22 cellular contexts compared by ENCODE assay signal in the genomic region with DNA sequence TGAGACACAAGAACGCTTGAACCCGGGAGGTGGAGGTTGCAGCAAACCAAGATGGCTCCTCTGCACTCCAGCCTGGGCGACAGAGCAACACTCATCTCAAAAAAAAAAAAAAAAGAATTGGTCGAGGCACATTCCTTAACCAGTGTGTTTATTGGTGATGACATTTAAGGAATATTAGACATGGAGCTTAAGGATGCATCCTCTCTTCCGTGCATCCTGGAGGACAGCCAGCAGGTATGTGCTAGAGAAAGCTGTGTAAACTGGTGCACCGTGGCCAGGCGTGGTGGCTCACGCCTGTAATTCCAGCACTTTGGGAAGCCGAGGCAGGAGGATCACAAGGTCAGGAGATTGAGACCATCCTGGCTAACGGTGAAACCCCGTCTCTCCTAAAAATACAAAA. TPM values are rescaled to one million over a fixed set of nuclear protein-coding genes. Genes with fewer than 3 reads are reported as not detected.
DNase-seq lines count a peak whose midpoint lies in the region; ATAC-seq, FAIRE-seq and TF ChIP-seq lines count a peak whose summit lies in the region.
"Had no signal": no experiment of that assay in that cellular context is flagged by ENCODE, and none has a peak within 500 bp of the region (broad histone marks: within the 10 kb centered on the region; RNA-seq: fewer than 3 reads in every experiment).

No MANE protein-coding gene starts in this region.

- no peak for FAIRE-seq in keratinocyte (lab: Jason Lieb, UNC)
- FAIRE-seq: A549, D721Med, G401.6, GM12891, GM18507, H54 had no signal

- H3K4me2 ChIP-seq in SK-N-SH: no peak overlapping the region
- H3K4me2 ChIP-seq in keratinocyte (ENCODE audit: control insufficient read depth, extremely low read depth, insufficient read depth, low read depth, low read length): peak overlapping the region; percentile 52
- H3K4me2 ChIP-seq: A549, GM23338 had no signal

- H3K9ac ChIP-seq in SK-N-SH (no peak overlapping the region), keratinocyte (ENCODE audit: control insufficient read depth, extremely low read depth, insufficient read depth, low read length) (no peak overlapping the region)

- no peak for ATAC-seq in SK-N-SH treated with all-trans-retinoic acid at 6 μM for 48 hours
- no peak for ATAC-seq in RWPE2 (ENCODE audit: low read depth)
- no peak for ATAC-seq in left lobe of liver
- ATAC-seq in HG03460 (IDR thresholded peaks at IDR 0.05; ENCODE audit: unreplicated experiment): no peak
- ATAC-seq: A549, GM23338 had no signal

- H3K4me1 ChIP-seq in SK-N-SH (ENCODE audit: control insufficient read depth in 1 of 2, insufficient read depth in 2 of 2, low read depth in 1 of 2, low read length in 1 of 2) (no peaks in the 10 kb centered on the region), RWPE2 (ENCODE audit: insufficient read depth, poor library complexity, severe bottlenecking) (peaks cover 27% of the 10 kb centered on the region), keratinocyte (ENCODE audit: control insufficient read depth, extremely low read depth, insufficient read depth, low read length) (peaks cover 52% of the 10 kb centered on the region)
- H3K4me1 ChIP-seq: A549, Caco-2 had no signal

- 95% methylated on average over 11 of the region's 11 CpGs for WGBS in SK-N-SH (ENCODE audit: low lambda C conversion rate)

- peaks cover 11% of the 10 kb centered on the region for H4K20me1 ChIP-seq in SK-N-SH (ENCODE audit: insufficient read depth)
- no peaks in the 10 kb centered on the region for H4K20me1 ChIP-seq in keratinocyte (ENCODE audit: control insufficient read depth, extremely low read depth, insufficient read depth, low read length)

- TF ChIP-seq RAD21 in SK-N-SH (IDR thresholded peaks at IDR 0.05; ENCODE audit: low read length): no peak

- dilution Hi-C loops in keratinocyte (cut with MboI; ENCODE audit: extremely low pct_ligation_motif_present, low sequenced_read_pairs): no loop called here

- DNase-seq in SK-N-SH: no peak
- no peak for DNase-seq in RWPE2 (ENCODE audit: low spot score)
- DNase-seq in keratinocyte (ENCODE audit: low read depth, low spot score): no peak
- no peak for DNase-seq in left lobe of liver (ENCODE audit: low spot score)
- DNase-seq: AML-193; Caco-2; CD4-positive, alpha-beta T cell; IMR-90 had no signal

- no peaks in the 10 kb centered on the region for H3K9me1 ChIP-seq in keratinocyte (ENCODE audit: control insufficient read depth, extremely low read depth, insufficient read depth, low read length)

- H3K27me3 ChIP-seq in SK-N-SH (ENCODE audit: insufficient read depth) (no peaks in the 10 kb centered on the region), RWPE2 (ENCODE audit: insufficient read depth, poor library complexity, severe bottlenecking) (no peaks in the 10 kb centered on the region), keratinocyte (ENCODE audit: control insufficient read depth, extremely low read depth, insufficient read depth, low read length) (no peaks in the 10 kb centered on the region)

- H3K4me3 ChIP-seq in SK-N-SH (ENCODE audit: low read depth in 2 of 2, low read length in 1 of 2): no peak overlapping the region
- no peak overlapping the region for H3K4me3 ChIP-seq in RWPE2 (ENCODE audit: severe bottlenecking)
- H3K4me3 ChIP-seq in keratinocyte (ENCODE audit: control insufficient read depth in 2 of 3, extremely low read depth in 1 of 3, insufficient read depth in 2 of 3, low read depth in 1 of 3, low read length in 3 of 3): no peak overlapping the region
- H3K4me3 ChIP-seq: A549, GM23338 had no signal

- H2AFZ ChIP-seq in SK-N-SH (ENCODE audit: low read depth) (no peak overlapping the region), keratinocyte (ENCODE audit: control insufficient read depth, low read length) (no peak overlapping the region)
- H2AFZ ChIP-seq: GM23338 had no signal

- no peak for TF ChIP-seq EP300 in SK-N-SH (IDR thresholded peaks at IDR 0.05; ENCODE audit: borderline replicate concordance in 1 of 2, low read depth in 1 of 2, low read length in 1 of 2)

- no peaks in the 10 kb centered on the region for H3K9me3 ChIP-seq in SK-N-SH
- H3K9me3 ChIP-seq in RWPE2 (ENCODE audit: severe bottlenecking): no peaks in the 10 kb centered on the region
- no peaks in the 10 kb centered on the region for H3K9me3 ChIP-seq in keratinocyte (ENCODE audit: control insufficient read depth, low read depth, low read length)
- H3K9me3 ChIP-seq: Caco-2 had no signal

- TF ChIP-seq CTCF in SK-N-SH (IDR thresholded peaks at IDR 0.05): no peak
- no peak for TF ChIP-seq CTCF in RWPE2 (IDR thresholded peaks at IDR 0.05; ENCODE audit: poor library complexity, severe bottlenecking)
- TF ChIP-seq CTCF in keratinocyte (optimal IDR thresholded peaks at IDR 0.05 in 1 of 3, IDR thresholded peaks at IDR 0.05 in 1 of 3, conservative IDR thresholded peaks at IDR 0.05 in 1 of 3; ENCODE audit: extremely low read depth in 1 of 3, insufficient read depth in 2 of 3, low read length in 3 of 3): no peak

- H3K79me2 ChIP-seq in SK-N-SH (ENCODE audit: insufficient read depth): peaks cover 40% of the 10 kb centered on the region
- H3K79me2 ChIP-seq in keratinocyte (ENCODE audit: control insufficient read depth, insufficient read depth, low read length): peaks cover 16% of the 10 kb centered on the region

- CTCF ChIA-PET in SK-N-SH (lab: Yijun Ruan, JAX): interaction anchor here (0.6 to 1.3 kb wide), 3 partner anchors 25 to 33 kb away, joined by 3 to 4 read pairs (median 3); no protein-coding TSS in a partner anchor

- H3K27ac ChIP-seq in SK-N-SH (ENCODE audit: low read depth in 2 of 2, low read length in 1 of 2) (no peak overlapping the region), RWPE2 (ENCODE audit: poor library complexity, severe bottlenecking) (peak overlapping the region; percentile 82), keratinocyte (ENCODE audit: control insufficient read depth, insufficient read depth, low read length) (peak overlapping the region; percentile 34)
- H3K27ac ChIP-seq: 22Rv1, A549, C4-2B, HL-60 had no signal

- H3F3A ChIP-seq in SK-N-SH (replicated peaks; ENCODE audit: insufficient read depth): peaks cover 7% of the 10 kb centered on the region

- H3K36me3 ChIP-seq in SK-N-SH (replicated peaks in 1 of 2; ENCODE audit: control insufficient read depth in 1 of 2, insufficient read depth in 2 of 2, low read length in 1 of 2) (peaks cover 58 to 68% of the 10 kb centered on the region in 2 experiments), RWPE2 (ENCODE audit: low read depth) (peaks cover 75% of the 10 kb centered on the region), keratinocyte (ENCODE audit: control insufficient read depth in 2 of 2, extremely low read depth in 1 of 2, insufficient read depth in 2 of 2, low read length in 2 of 2) (peaks cover 33 to 37% of the 10 kb centered on the region in 2 experiments)

- POLR2A ChIA-PET in SK-N-SH (lab: Yijun Ruan, JAX): interaction anchor here (0.6 kb wide), 1 partner anchor 30 kb away, joined by 3 read pairs; no protein-coding TSS in a partner anchor

- no peaks in the 10 kb centered on the region for H3K9me2 ChIP-seq in SK-N-SH

RNA-seq across cellular contexts. Expression of a gene that starts 11.8 kb away (rescaled TPM):
- polyA plus RNA-seq in SK-N-SH (2012; rRNA removed): 21.1 and 30.7 TPM in 2 replicates
- 21.8 and 23.1 TPM in 2 replicates for polyA plus RNA-seq in SK-N-SH (2012; cell fraction: cytosol; rRNA removed)
- 53.7 and 53.9 TPM in 2 replicates for polyA plus RNA-seq in SK-N-SH (2012; cell fraction: nucleus; rRNA removed)
- 20.6 to 26.8 TPM (median 24.7 TPM) in 3 replicates for polyA plus RNA-seq in keratinocyte
- 33.7 TPM for polyA plus RNA-seq in keratinocyte (2011; ENCODE audit: low read depth)
- polyA plus RNA-seq in keratinocyte (2011; cell fraction: cytosol; rRNA removed): 11.4 and 17.7 TPM in 2 replicates
- 42.4 and 44.4 TPM in 2 replicates for polyA plus RNA-seq in keratinocyte (2011; cell fraction: nucleus; rRNA removed)
- polyA plus RNA-seq in keratinocyte (2012; ENCODE audit: low replicate concordance): 15.8 and 17.2 TPM in 2 replicates
- polyA minus RNA-seq in keratinocyte: 56.7 to 102 TPM (median 80.9 TPM) in 3 replicates
- 35.7 TPM for polyA minus RNA-seq in keratinocyte (2011; cell fraction: cytosol; rRNA and poly(A)+ RNA removed)
- 37.1 and 63.7 TPM in 2 replicates for polyA minus RNA-seq in keratinocyte (2011; cell fraction: nucleus; rRNA and poly(A)+ RNA removed)
- total RNA-seq in left lobe of liver: 99.9 TPM

RNA-seq across cellular contexts. Expression of a gene that starts 22.4 kb away (rescaled TPM):
- polyA plus RNA-seq in SK-N-SH (2012; rRNA removed) (17.5 and 22.8 TPM in 2 replicates), keratinocyte (11.2 to 12.9 TPM (median 12.6 TPM) in 3 replicates)
- polyA plus RNA-seq in SK-N-SH (2012; cell fraction: cytosol; rRNA removed): 16.5 and 18.9 TPM in 2 replicates
- 17.3 and 22.4 TPM in 2 replicates for polyA plus RNA-seq in SK-N-SH (2012; cell fraction: nucleus; rRNA removed)
- 4.4 TPM for polyA plus RNA-seq in keratinocyte (2011; ENCODE audit: low read depth)
- 9.7 and 11.7 TPM in 2 replicates for polyA plus RNA-seq in keratinocyte (2011; cell fraction: cytosol; rRNA removed)
- polyA plus RNA-seq in keratinocyte (2011; cell fraction: nucleus; rRNA removed): 16.5 and 17.1 TPM in 2 replicates
- 8.1 and 8.2 TPM in 2 replicates for polyA plus RNA-seq in keratinocyte (2012; ENCODE audit: low replicate concordance)
- 5.6 to 7.2 TPM (median 6.1 TPM) in 3 replicates for polyA minus RNA-seq in keratinocyte
- polyA minus RNA-seq in keratinocyte (2011; cell fraction: cytosol; rRNA and poly(A)+ RNA removed): 11.1 TPM
- polyA minus RNA-seq in keratinocyte (2011; cell fraction: nucleus; rRNA and poly(A)+ RNA removed): 6.1 and 8.5 TPM in 2 replicates
- total RNA-seq in left lobe of liver: 7.7 TPM

RNA-seq across cellular contexts. Expression of a gene that starts 51.4 kb away (rescaled TPM):
- polyA plus RNA-seq in SK-N-SH (2012; rRNA removed): 0.15 TPM in 1 of 2 replicates, not detected in the other
- polyA plus RNA-seq in SK-N-SH (2012; cell fraction: cytosol; rRNA removed): 0.05 and 0.07 TPM in 2 replicates
- not detected in 2 replicates for polyA plus RNA-seq in SK-N-SH (2012; cell fraction: nucleus; rRNA removed)
- 0.14 to 1.3 TPM (median 1.3 TPM) in 3 replicates for polyA plus RNA-seq in keratinocyte
- polyA plus RNA-seq in keratinocyte (2011; ENCODE audit: low read depth): 566 TPM
- polyA plus RNA-seq in keratinocyte (2011; cell fraction: cytosol; rRNA removed): 0.14 and 0.39 TPM in 2 replicates
- polyA plus RNA-seq in keratinocyte (2011; cell fraction: nucleus; rRNA removed): 0.37 and 3.4 TPM in 2 replicates
- polyA plus RNA-seq in keratinocyte (2012; ENCODE audit: low replicate concordance): 1.00 and 287 TPM in 2 replicates
- polyA minus RNA-seq in keratinocyte: 4.9 TPM in 1 of 3 replicates, not detected in the others
- not detected for polyA minus RNA-seq in keratinocyte (2011; cell fraction: cytosol; rRNA and poly(A)+ RNA removed)
- polyA minus RNA-seq in keratinocyte (2011; cell fraction: nucleus; rRNA and poly(A)+ RNA removed): 1.6 and 3.6 TPM in 2 replicates
- 2,337 TPM for total RNA-seq in left lobe of liver
- total RNA-seq: Caco-2; CD4-positive, alpha-beta T cell; HT1080; IMR-90 had no signal
- polyA plus RNA-seq: BJ, IMR-90 had no signal

RNA-seq across cellular contexts. Expression of a gene that starts 54.3 kb away (rescaled TPM):
- polyA plus RNA-seq in SK-N-SH (2012; rRNA removed) (30.5 and 45.2 TPM in 2 replicates), keratinocyte (16.6 to 17.7 TPM (median 16.8 TPM) in 3 replicates)
- 20.6 and 23.4 TPM in 2 replicates for polyA plus RNA-seq in SK-N-SH (2012; cell fraction: cytosol; rRNA removed)
- 141 and 204 TPM in 2 replicates for polyA plus RNA-seq in SK-N-SH (2012; cell fraction: nucleus; rRNA removed)
- polyA plus RNA-seq in keratinocyte (2011; ENCODE audit: low read depth): 4.2 TPM
- 6.5 and 9.5 TPM in 2 replicates for polyA plus RNA-seq in keratinocyte (2011; cell fraction: cytosol; rRNA removed)
- 36.3 and 40.5 TPM in 2 replicates for polyA plus RNA-seq in keratinocyte (2011; cell fraction: nucleus; rRNA removed)
- 9.5 and 12.5 TPM in 2 replicates for polyA plus RNA-seq in keratinocyte (2012; ENCODE audit: low replicate concordance)
- 12.2 to 25.6 TPM (median 14.7 TPM) in 3 replicates for polyA minus RNA-seq in keratinocyte
- 8.6 TPM for polyA minus RNA-seq in keratinocyte (2011; cell fraction: cytosol; rRNA and poly(A)+ RNA removed)
- 12.9 and 18.7 TPM in 2 replicates for polyA minus RNA-seq in keratinocyte (2011; cell fraction: nucleus; rRNA and poly(A)+ RNA removed)
- total RNA-seq in left lobe of liver: 14.5 TPM

Comparison
In these comparisons a context has a peak if more than half of its experiments do, and no peak if none do; other contexts are left out.
1. H3K27ac ChIP-seq: peak in RWPE2 (single experiment) and keratinocyte (single experiment); none in SK-N-SH (0 of 2).